1 cellular context compared by ENCODE assay signal in the genomic region with DNA sequence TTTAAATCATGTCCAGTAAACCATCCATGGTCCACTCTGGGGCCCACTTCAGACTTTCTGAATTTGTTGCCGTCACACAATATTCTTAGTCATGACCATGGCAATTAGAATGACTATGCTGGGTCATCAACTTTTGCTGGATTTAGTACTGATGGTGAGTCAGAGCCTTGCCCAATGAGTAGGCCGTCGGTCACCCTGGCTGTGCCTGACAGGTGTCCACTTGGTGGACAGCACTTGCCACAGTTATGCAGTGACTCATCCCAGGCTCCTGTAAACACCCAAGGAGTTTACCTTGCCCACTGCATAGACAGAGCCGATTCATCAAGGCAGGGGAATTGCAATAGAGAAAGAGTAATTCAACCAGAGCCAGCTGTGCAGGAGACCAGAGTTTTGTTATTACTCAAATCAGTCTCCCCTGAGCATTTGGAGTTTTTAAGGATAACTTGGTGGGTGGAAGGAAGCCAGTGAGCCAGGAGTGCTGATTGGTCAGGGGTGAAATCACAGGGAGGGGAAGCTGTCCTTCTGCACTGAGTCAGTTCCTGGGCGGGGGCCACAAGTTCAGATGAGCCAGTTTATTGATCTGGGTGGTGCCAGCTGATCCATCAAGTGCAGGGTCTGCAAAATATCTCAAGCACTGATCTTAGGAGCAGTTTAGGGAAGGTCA.
TF ChIP-seq lines count a peak whose summit lies in the region.

No MANE protein-coding gene starts in this region.

TF ChIP-seq in GM12878, 131 proteins besides CTCF, POLR2A, EP300 and RAD21 (continued from another document):
- TF ChIP-seq KAT2A (conservative IDR thresholded peaks at IDR 0.05; ENCODE audit: control insufficient read depth, low read depth, low read length) (no peak), PML (IDR thresholded peaks at IDR 0.05; ENCODE audit: low read length) (no peak), CBX5 (IDR thresholded peaks at IDR 0.05; ENCODE audit: low read depth) (no peak), CREM (IDR thresholded peaks at IDR 0.05; ENCODE audit: low read depth) (no peak)
